In genomic region chr1:195663549-195664280, GRCh38 we compare ENCODE assay signal across 10 cellular contexts.
DNase-seq lines count a peak whose midpoint lies in the region; ATAC-seq and TF ChIP-seq lines count a peak whose summit lies in the region.
"Had no signal": no experiment of that assay in that cellular context is flagged by ENCODE, and none has a peak within 500 bp of the region (broad histone marks: within the 10 kb centered on the region; RNA-seq: fewer than 3 reads in every experiment).

No MANE protein-coding gene starts in this region.

- peaks cover 3% of the 10 kb centered on the region for H3K9me3 Mint-ChIP-seq in stimulated activated memory B cell treated with anti-CD40 and anti-IgM and Interleukin-4, amounts not matched to agents 10 μg/mL and 1 μg/mL and 100 μg/mL, for 72 hours
- H3K9me3 Mint-ChIP-seq: activated T-cell treated with anti-CD3 and anti-CD28 coated beads, Interleukin-2, amount 50 U/mL, for 24 hours had no signal

- CTCF ChIA-PET in GM10248 (lab: Yijun Ruan, JAX): interaction anchor here (1.4 to 2.0 kb wide), 2 partner anchors 10 to 22 kb away, joined by 3 to 6 read pairs; no protein-coding TSS in a partner anchor

- DNase-seq in AG08395 (ENCODE audit: low spot score) (peak; percentile 78), HT1080 (ENCODE audit: low read depth) (peak; percentile 89), amniotic epithelial cell (ENCODE audit: low read depth) (peak; percentile 78), islet precursor cell (peak; percentile 71), GM10248 (ENCODE audit: extremely low spot score) (no peak), GM20000 (ENCODE audit: low spot score) (no peak)
- DNase-seq: activated T-cell treated with anti-CD3 and anti-CD28 coated beads, Interleukin-2, amount 50 U/mL, for 24 hours; NCI-H524 treated with DMSO at 0.1 percent for 48 hours had no signal

- POLR2A ChIA-PET in GM10248 (lab: Yijun Ruan, JAX): no interaction called here

- no peaks in the 10 kb centered on the region for H3K4me1 Mint-ChIP-seq in stimulated activated memory B cell treated with anti-CD40 and anti-IgM and Interleukin-4, amounts not matched to agents 10 μg/mL and 1 μg/mL and 100 μg/mL, for 72 hours

- H3K27ac Mint-ChIP-seq in stimulated activated memory B cell treated with anti-CD40 and anti-IgM and Interleukin-4, amounts not matched to agents 10 μg/mL and 1 μg/mL and 100 μg/mL, for 72 hours: no peak overlapping the region
- H3K27ac Mint-ChIP-seq: activated T-cell treated with anti-CD3 and anti-CD28 coated beads, Interleukin-2, amount 50 U/mL, for 24 hours had no signal

- no peaks in the 10 kb centered on the region for H3K27me3 Mint-ChIP-seq in stimulated activated memory B cell treated with anti-CD40 and anti-IgM and Interleukin-4, amounts not matched to agents 10 μg/mL and 1 μg/mL and 100 μg/mL, for 72 hours
- H3K27me3 Mint-ChIP-seq: activated T-cell treated with anti-CD3 and anti-CD28 coated beads, Interleukin-2, amount 50 U/mL, for 24 hours had no signal

- no peak overlapping the region for H3K4me3 Mint-ChIP-seq in stimulated activated memory B cell treated with anti-CD40 and anti-IgM and Interleukin-4, amounts not matched to agents 10 μg/mL and 1 μg/mL and 100 μg/mL, for 72 hours
- H3K4me3 Mint-ChIP-seq: activated T-cell treated with anti-CD3 and anti-CD28 coated beads, Interleukin-2, amount 50 U/mL, for 24 hours had no signal

- no peaks in the 10 kb centered on the region for H3K36me3 Mint-ChIP-seq in stimulated activated memory B cell treated with anti-CD40 and anti-IgM and Interleukin-4, amounts not matched to agents 10 μg/mL and 1 μg/mL and 100 μg/mL, for 72 hours

- ATAC-seq in GM19324 (IDR thresholded peaks at IDR 0.05; ENCODE audit: low FRiP score, unreplicated experiment): no peak
- ATAC-seq in stimulated activated memory B cell treated with anti-CD40 and anti-IgM and Interleukin-4, amounts not matched to agents 10 μg/mL and 1 μg/mL and 100 μg/mL, for 72 hours: no peak

- TF ChIP-seq CTCF in GM10248 (IDR thresholded peaks at IDR 0.05; ENCODE audit: control extremely low read depth, extremely low read depth, low read depth, missing control alignments): no peak
- no peak for TF ChIP-seq CTCF in GM20000 (IDR thresholded peaks at IDR 0.05; ENCODE audit: extremely low read depth, missing control alignments)

Comparison
In these comparisons a context has a peak if more than half of its experiments do, and no peak if none do; other contexts are left out.
1. DNase-seq: peak in AG08395 (single experiment), HT1080 (single experiment), amniotic epithelial cell (single experiment) and islet precursor cell (single experiment); none in GM10248 (single experiment) and GM20000 (single experiment).